8 cellular contexts compared by ENCODE assay signal in the genomic region with DNA sequence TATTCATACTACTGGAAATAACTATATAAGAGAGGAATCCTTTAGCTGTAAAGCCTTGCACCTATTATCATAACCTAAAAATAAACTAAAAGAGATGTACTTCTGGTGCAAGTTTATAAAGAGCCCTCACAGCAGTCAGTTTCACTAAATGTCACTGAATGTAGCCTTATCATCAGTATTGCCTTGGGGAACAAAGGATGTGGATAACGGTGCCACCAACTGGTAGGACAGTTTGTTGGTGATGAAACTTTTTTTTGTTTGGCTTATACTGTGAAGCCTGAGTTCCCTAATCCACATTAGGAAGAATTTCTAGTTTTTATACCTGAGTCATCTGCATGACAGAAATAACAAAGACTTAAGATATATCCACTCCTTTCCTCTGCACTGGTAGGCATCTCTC.
DNase-seq lines count a peak whose midpoint lies in the region; ATAC-seq and TF ChIP-seq lines count a peak whose summit lies in the region.

No MANE protein-coding gene starts in this region.

- H3K36me3 ChIP-seq in right lobe of liver = no peaks in the 10 kb centered on the region

- TF ChIP-seq CTCF in GM12873 (IDR thresholded peaks at IDR 0.05; ENCODE audit: insufficient read depth, low read depth, low read length, missing control alignments) (peak; percentile 34), WI38 (IDR thresholded peaks at IDR 0.05; ENCODE audit: low read depth, low read length) (peak; percentile 20; the same call in 1 of the 2 replicates), right lobe of liver (IDR thresholded peaks at IDR 0.05) (peak in 3 of 4 donors; percentile 18 to 36 (median 26))

- intact Hi-C loops in right lobe of liver (cut with DNase I) = no loop called here

- H3K9me3 ChIP-seq in right lobe of liver = no peaks in the 10 kb centered on the region

- DNase-seq in right lobe of liver (no peak), occipital lobe (lab: John Stamatoyannopoulos, UW) (no peak)

- TF ChIP-seq EP300 in Ishikawa (IDR thresholded peaks at IDR 0.05; ENCODE audit: borderline replicate concordance) = no peak

- peak; percentile 80 for TF ChIP-seq RAD21 in Ishikawa (IDR thresholded peaks at IDR 0.05; ENCODE audit: low read depth)

- no peak overlapping the region for H3K27ac ChIP-seq in right lobe of liver

- WGBS in right lobe of liver (ENCODE audit: insufficient coverage, low coverage, low lambda C conversion rate, missing lambda C conversion rate) = 5% methylated on average over 1 of the region's 1 CpG

- ATAC-seq in right lobe of liver = peak in 3 of 4 donors; percentile 36 to 59 (median 55)
- ATAC-seq in GM18505 (IDR thresholded peaks at IDR 0.05; ENCODE audit: unreplicated experiment) = no peak
- no peak for ATAC-seq in HG03354 (IDR thresholded peaks at IDR 0.05; ENCODE audit: poor library complexity, severe bottlenecking, unreplicated experiment)
- no peak for ATAC-seq in GM18511 (IDR thresholded peaks at IDR 0.05; ENCODE audit: unreplicated experiment)

- H3K4me3 ChIP-seq in WI38 (ENCODE audit: low read depth, low read length) = no peak overlapping the region
- H3K4me3 ChIP-seq in right lobe of liver = no peak overlapping the region

- TF ChIP-seq POLR2A in right lobe of liver (IDR thresholded peaks at IDR 0.05) = no peak
- no peak for TF ChIP-seq POLR2A in GM18505 (IDR thresholded peaks at IDR 0.05; ENCODE audit: borderline replicate concordance, extremely low read depth, insufficient read depth, insufficient read length)

- no peaks in the 10 kb centered on the region for H3K27me3 ChIP-seq in right lobe of liver

- no peaks in the 10 kb centered on the region for H3K4me1 ChIP-seq in right lobe of liver

TF ChIP-seq in Ishikawa, 13 proteins besides CTCF, POLR2A, EP300 and RAD21:
- TF ChIP-seq CEBPB (IDR thresholded peaks at IDR 0.05) = no peak
- TF ChIP-seq, protein P1, sequence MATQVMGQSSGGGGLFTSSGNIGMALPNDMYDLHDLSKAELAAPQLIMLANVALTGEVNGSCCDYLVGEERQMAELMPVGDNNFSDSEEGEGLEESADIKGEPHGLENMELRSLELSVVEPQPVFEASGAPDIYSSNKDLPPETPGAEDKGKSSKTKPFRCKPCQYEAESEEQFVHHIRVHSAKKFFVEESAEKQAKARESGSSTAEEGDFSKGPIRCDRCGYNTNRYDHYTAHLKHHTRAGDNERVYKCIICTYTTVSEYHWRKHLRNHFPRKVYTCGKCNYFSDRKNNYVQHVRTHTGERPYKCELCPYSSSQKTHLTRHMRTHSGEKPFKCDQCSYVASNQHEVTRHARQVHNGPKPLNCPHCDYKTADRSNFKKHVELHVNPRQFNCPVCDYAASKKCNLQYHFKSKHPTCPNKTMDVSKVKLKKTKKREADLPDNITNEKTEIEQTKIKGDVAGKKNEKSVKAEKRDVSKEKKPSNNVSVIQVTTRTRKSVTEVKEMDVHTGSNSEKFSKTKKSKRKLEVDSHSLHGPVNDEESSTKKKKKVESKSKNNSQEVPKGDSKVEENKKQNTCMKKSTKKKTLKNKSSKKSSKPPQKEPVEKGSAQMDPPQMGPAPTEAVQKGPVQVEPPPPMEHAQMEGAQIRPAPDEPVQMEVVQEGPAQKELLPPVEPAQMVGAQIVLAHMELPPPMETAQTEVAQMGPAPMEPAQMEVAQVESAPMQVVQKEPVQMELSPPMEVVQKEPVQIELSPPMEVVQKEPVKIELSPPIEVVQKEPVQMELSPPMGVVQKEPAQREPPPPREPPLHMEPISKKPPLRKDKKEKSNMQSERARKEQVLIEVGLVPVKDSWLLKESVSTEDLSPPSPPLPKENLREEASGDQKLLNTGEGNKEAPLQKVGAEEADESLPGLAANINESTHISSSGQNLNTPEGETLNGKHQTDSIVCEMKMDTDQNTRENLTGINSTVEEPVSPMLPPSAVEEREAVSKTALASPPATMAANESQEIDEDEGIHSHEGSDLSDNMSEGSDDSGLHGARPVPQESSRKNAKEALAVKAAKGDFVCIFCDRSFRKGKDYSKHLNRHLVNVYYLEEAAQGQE (IDR thresholded peaks at IDR 0.05; ENCODE audit: low read depth) = no peak
- TF ChIP-seq, protein P2, sequence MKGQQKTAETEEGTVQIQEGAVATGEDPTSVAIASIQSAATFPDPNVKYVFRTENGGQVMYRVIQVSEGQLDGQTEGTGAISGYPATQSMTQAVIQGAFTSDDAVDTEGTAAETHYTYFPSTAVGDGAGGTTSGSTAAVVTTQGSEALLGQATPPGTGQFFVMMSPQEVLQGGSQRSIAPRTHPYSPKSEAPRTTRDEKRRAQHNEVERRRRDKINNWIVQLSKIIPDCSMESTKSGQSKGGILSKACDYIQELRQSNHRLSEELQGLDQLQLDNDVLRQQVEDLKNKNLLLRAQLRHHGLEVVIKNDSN (IDR thresholded peaks at IDR 0.05) = no peak
- TF ChIP-seq, protein P3, sequence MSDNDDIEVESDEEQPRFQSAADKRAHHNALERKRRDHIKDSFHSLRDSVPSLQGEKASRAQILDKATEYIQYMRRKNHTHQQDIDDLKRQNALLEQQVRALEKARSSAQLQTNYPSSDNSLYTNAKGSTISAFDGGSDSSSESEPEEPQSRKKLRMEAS (IDR thresholded peaks at IDR 0.05) = no peak
- TF ChIP-seq TCF12 (IDR thresholded peaks at IDR 0.05; ENCODE audit: low read depth) = no peak
- no peak for TF ChIP-seq TAF1 (IDR thresholded peaks at IDR 0.05; ENCODE audit: low read depth)
- TF ChIP-seq CREB1 (IDR thresholded peaks at IDR 0.05; ENCODE audit: low read depth) = no peak
- TF ChIP-seq TEAD4 (IDR thresholded peaks at IDR 0.05) = no peak
- TF ChIP-seq YY1 (IDR thresholded peaks at IDR 0.05; ENCODE audit: low read depth) = no peak
- no peak for TF ChIP-seq FOXM1 (IDR thresholded peaks at IDR 0.05; ENCODE audit: borderline replicate concordance, low read depth)

Comparison
In these comparisons a context has a peak if more than half of its experiments do, and no peak if none do; other contexts are left out.
1. ATAC-seq: peak in right lobe of liver (3 of 4); none in GM18505 (single experiment), HG03354 (single experiment) and GM18511 (single experiment).
2. Peak in every context shown above with its lines, with median percentiles within 50 percentile points of each other: CTCF ChIP-seq.